In genomic region chr9:5449521-5450359, GRCh38 we compare ENCODE assay signal across 8 cellular contexts. TPM values are rescaled to one million over a fixed set of nuclear protein-coding genes. Genes with fewer than 3 reads are reported as not detected.
A peak's percentile ranks its signal among the peaks of the same experiment; 100 is the strongest.
DNase-seq lines count a peak whose midpoint lies in the region; ATAC-seq, FAIRE-seq and TF ChIP-seq lines count a peak whose summit lies in the region.

No MANE protein-coding gene starts in this region.

- H3K27ac Mint-ChIP-seq in activated CD4-positive, alpha-beta T cell treated with anti-CD3 and anti-CD28 coated beads for 36 hours: peak overlapping the region; percentile 90
- peak overlapping the region; percentile 95 for H3K27ac Mint-ChIP-seq in activated naive CD8-positive, alpha-beta T cell

- intact Hi-C loops in activated CD4-positive, alpha-beta T cell treated with anti-CD3 and anti-CD28 coated beads for 36 hours (cut with DNase I, micrococcal nuclease): loop anchor here (1.0 to 10.0 kb wide), 15 partner anchors 10 to 1922 kb away; partner anchors contain the start of genes CDC37L1 (in 2 of the 2), PDCD1LG2 (in 1 of the 2), PLGRKT (in 1 of the 2) and RFX3 (in 1 of the 2)
- intact Hi-C loops in kidney (cut with DNase I) (no loop called here), testis (cut with DNase I; ENCODE audit: low total_unique reads) (loop anchor here (10.0 kb wide), 1 partner anchor 145 kb away; no protein-coding TSS in a partner anchor)

- H3K4me1 ChIP-seq in kidney (ENCODE audit: control insufficient read depth in 1 of 2, insufficient read depth in 1 of 2, low read depth in 1 of 2, low read length in 2 of 2) (no peaks in the 10 kb centered on the region), testis (no peaks in the 10 kb centered on the region)

- H3K27me3 Mint-ChIP-seq in activated CD4-positive, alpha-beta T cell treated with anti-CD3 and anti-CD28 coated beads for 36 hours: no peaks in the 10 kb centered on the region
- no peaks in the 10 kb centered on the region for H3K27me3 Mint-ChIP-seq in activated naive CD8-positive, alpha-beta T cell

- H3K27ac ChIP-seq in kidney (ENCODE audit: low read depth in 2 of 2, low read length in 2 of 2) (peak overlapping the region; percentile 77 to 88), testis (peak overlapping the region; percentile 61 to 77)

- ATAC-seq in activated CD4-positive, alpha-beta T cell treated with anti-CD3 and anti-CD28 coated beads for 36 hours: no peak
- ATAC-seq in HG02759 (IDR thresholded peaks at IDR 0.05; ENCODE audit: unreplicated experiment): no peak

- TF ChIP-seq CTCF in kidney (IDR thresholded peaks at IDR 0.05; ENCODE audit: borderline replicate concordance, extremely low read depth, insufficient read depth): no peak
- TF ChIP-seq CTCF in testis (IDR thresholded peaks at IDR 0.05): no peak
- TF ChIP-seq CTCF in GM10248 (IDR thresholded peaks at IDR 0.05; ENCODE audit: control extremely low read depth, extremely low read depth, low read depth, missing control alignments): no peak

- H3K9me3 ChIP-seq in kidney (ENCODE audit: control insufficient read depth in 1 of 2, low read length in 2 of 2): no peaks in the 10 kb centered on the region
- no peaks in the 10 kb centered on the region for H3K9me3 ChIP-seq in testis

- DNase-seq in activated CD4-positive, alpha-beta T cell treated with anti-CD3 and anti-CD28 coated beads for 36 hours: no peak
- DNase-seq in activated CD4-positive, alpha-beta T cell treated with anti-CD3 and anti-CD28 coated beads for 4 hours: no peak
- DNase-seq in kidney: no peak
- DNase-seq in testis: no peak
- DNase-seq in GM10248 (ENCODE audit: extremely low spot score): no peak
- DNase-seq in OCI-M2 (lab: John Stamatoyannopoulos, UW; ENCODE audit: unreplicated experiment): no peak

- peaks cover 28% of the 10 kb centered on the region for H3K36me3 Mint-ChIP-seq in activated CD4-positive, alpha-beta T cell treated with anti-CD3 and anti-CD28 coated beads for 36 hours (ENCODE audit: low read depth)
- H3K36me3 Mint-ChIP-seq in activated naive CD8-positive, alpha-beta T cell: peaks cover 4% of the 10 kb centered on the region

- H3K9me3 Mint-ChIP-seq in activated CD4-positive, alpha-beta T cell treated with anti-CD3 and anti-CD28 coated beads for 36 hours (ENCODE audit: low read depth): peaks cover 2% of the 10 kb centered on the region
- H3K9me3 Mint-ChIP-seq in activated naive CD8-positive, alpha-beta T cell (ENCODE audit: low read depth): no peaks in the 10 kb centered on the region

- peaks cover 75% of the 10 kb centered on the region for H3K4me1 Mint-ChIP-seq in activated CD4-positive, alpha-beta T cell treated with anti-CD3 and anti-CD28 coated beads for 36 hours
- H3K4me1 Mint-ChIP-seq in activated naive CD8-positive, alpha-beta T cell (ENCODE audit: low read depth): peaks cover 72% of the 10 kb centered on the region

- no peak for FAIRE-seq in kidney (lab: Jason Lieb, UNC)

- 18 to 28% methylated on average over 15 of the region's 15 CpGs for WGBS in testis, 2 donors

- CTCF ChIA-PET in activated CD4-positive, alpha-beta T cell treated with anti-CD3 and anti-CD28 coated beads for 36 hours (lab: Charles Lee): interaction anchor here (0.7 to 5.4 kb wide), 13 partner anchors 8 to 264 kb away, joined by 3 to 48 read pairs (median 6); partner anchors contain the start of genes INSL6 and PLGRKT
- CTCF ChIA-PET in GM10248 (lab: Yijun Ruan, JAX): interaction anchor here (0.7 to 3.6 kb wide), 31 partner anchors 7 to 700 kb away, joined by 3 to 53 read pairs (median 4); partner anchors contain the start of genes PDCD1LG2, PLGRKT and RIC1

- H3K4me3 ChIP-seq in kidney (ENCODE audit: low read length in 2 of 2): peak overlapping the region; percentile 70 to 84
- H3K4me3 ChIP-seq in testis: peak overlapping the region; percentile 49 to 63

- peak overlapping the region; percentile 98 for H3K4me3 Mint-ChIP-seq in activated CD4-positive, alpha-beta T cell treated with anti-CD3 and anti-CD28 coated beads for 36 hours
- H3K4me3 Mint-ChIP-seq in activated naive CD8-positive, alpha-beta T cell: peak overlapping the region; percentile 92

- H3K36me3 ChIP-seq in kidney (ENCODE audit: control insufficient read depth in 1 of 2, insufficient read depth in 2 of 2, low read length in 2 of 2): no peaks in the 10 kb centered on the region
- H3K36me3 ChIP-seq in testis (ENCODE audit: low read depth, missing control alignments): no peaks in the 10 kb centered on the region

- H3K27me3 ChIP-seq in testis: no peaks in the 10 kb centered on the region

- POLR2A ChIA-PET in activated CD4-positive, alpha-beta T cell treated with anti-CD3 and anti-CD28 coated beads for 36 hours (lab: Charles Lee): interaction anchor here (0.6 to 2.3 kb wide), 6 partner anchors 9 to 1307 kb away, joined by 3 to 23 read pairs (median 3); partner anchors contain the start of genes PLGRKT and RIC1
- POLR2A ChIA-PET in GM10248 (lab: Yijun Ruan, JAX): interaction anchor here (0.7 to 3.2 kb wide), 10 partner anchors 9 to 179 kb away, joined by 3 to 27 read pairs (median 4); partner anchors contain the start of genes PLGRKT and RIC1

- peak overlapping the region; percentile 77 to 80 for H3K9ac ChIP-seq in kidney (ENCODE audit: low read length in 2 of 2)

- TF ChIP-seq POLR2A in testis (IDR thresholded peaks at IDR 0.05): no peak

RNA-seq across cellular contexts. Expression of gene CD274, which starts 0.6 kb away (rescaled TPM):
- 10 to 100 TPM; 25.0 to 30.1 TPM for total RNA-seq in activated CD4-positive, alpha-beta T cell treated with anti-CD3 and anti-CD28 coated beads for 36 hours
- total RNA-seq in kidney: 5.0 TPM
- 2.0 TPM for polyA plus RNA-seq in kidney (ENCODE audit: insufficient read depth, low read depth, low replicate concordance)
- 1 to 10 TPM; 1.3 to 1.5 TPM for total RNA-seq in testis
- 4.6 TPM for polyA plus RNA-seq in testis (ENCODE audit: insufficient read depth, low read depth, low replicate concordance)

RNA-seq across cellular contexts. Expression of gene PLGRKT, which starts 12.0 kb away (rescaled TPM):
- 10 to 100 TPM; 44.0 to 47.9 TPM for total RNA-seq in activated CD4-positive, alpha-beta T cell treated with anti-CD3 and anti-CD28 coated beads for 36 hours
- 35.2 TPM for total RNA-seq in kidney
- 50.9 TPM for polyA plus RNA-seq in kidney (ENCODE audit: insufficient read depth, low read depth, low replicate concordance)
- 1 to 10 TPM; 7.5 to 9.5 TPM for total RNA-seq in testis
- 13.4 TPM for polyA plus RNA-seq in testis (ENCODE audit: insufficient read depth, low read depth, low replicate concordance)
